1 cellular context compared by ENCODE assay signal in the genomic region with DNA sequence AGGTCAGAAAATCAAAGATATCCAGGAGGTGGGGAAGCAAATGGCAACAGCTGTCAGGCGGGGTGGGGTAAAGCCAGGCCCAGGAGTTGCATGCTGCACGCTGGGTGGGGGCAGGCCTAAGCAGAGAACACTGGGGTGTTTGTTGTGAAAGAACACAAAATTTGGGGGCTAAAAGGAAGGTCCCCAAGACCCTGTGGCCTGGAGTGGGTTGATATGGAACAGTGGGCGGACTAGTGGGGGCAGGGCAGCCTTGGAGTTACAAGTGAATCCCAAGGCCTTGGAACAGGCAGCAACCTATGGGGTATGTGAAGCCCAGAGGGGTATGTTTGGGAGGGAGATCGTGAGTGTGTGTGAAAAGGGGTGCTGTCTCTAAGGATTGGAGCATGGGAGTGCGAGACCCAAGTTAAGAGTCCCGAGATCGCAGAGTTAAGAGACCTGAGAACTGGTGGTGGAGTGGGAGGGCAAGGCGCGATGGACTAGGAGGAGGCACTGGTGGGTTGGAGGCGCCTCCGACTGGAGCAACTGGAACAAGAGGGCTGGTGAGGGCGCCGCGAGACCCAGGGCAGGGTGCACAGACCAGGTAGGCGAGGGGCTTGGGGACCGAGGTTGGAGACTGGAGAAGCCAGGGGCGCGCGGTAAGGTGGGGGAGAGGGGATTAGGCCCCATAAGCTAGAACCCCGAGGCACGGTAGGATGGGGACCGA.
TF ChIP-seq lines count a peak whose summit lies in the region.

No MANE protein-coding gene starts in this region.

TF ChIP-seq in K562, 482 proteins besides CTCF, POLR2A, EP300 and RAD21 (continues in another document):
- TF ChIP-seq TAL1 (IDR thresholded peaks at IDR 0.05) = peak; percentile 3; the same call in 1 of the 2 replicates
- TF ChIP-seq, protein P1, sequence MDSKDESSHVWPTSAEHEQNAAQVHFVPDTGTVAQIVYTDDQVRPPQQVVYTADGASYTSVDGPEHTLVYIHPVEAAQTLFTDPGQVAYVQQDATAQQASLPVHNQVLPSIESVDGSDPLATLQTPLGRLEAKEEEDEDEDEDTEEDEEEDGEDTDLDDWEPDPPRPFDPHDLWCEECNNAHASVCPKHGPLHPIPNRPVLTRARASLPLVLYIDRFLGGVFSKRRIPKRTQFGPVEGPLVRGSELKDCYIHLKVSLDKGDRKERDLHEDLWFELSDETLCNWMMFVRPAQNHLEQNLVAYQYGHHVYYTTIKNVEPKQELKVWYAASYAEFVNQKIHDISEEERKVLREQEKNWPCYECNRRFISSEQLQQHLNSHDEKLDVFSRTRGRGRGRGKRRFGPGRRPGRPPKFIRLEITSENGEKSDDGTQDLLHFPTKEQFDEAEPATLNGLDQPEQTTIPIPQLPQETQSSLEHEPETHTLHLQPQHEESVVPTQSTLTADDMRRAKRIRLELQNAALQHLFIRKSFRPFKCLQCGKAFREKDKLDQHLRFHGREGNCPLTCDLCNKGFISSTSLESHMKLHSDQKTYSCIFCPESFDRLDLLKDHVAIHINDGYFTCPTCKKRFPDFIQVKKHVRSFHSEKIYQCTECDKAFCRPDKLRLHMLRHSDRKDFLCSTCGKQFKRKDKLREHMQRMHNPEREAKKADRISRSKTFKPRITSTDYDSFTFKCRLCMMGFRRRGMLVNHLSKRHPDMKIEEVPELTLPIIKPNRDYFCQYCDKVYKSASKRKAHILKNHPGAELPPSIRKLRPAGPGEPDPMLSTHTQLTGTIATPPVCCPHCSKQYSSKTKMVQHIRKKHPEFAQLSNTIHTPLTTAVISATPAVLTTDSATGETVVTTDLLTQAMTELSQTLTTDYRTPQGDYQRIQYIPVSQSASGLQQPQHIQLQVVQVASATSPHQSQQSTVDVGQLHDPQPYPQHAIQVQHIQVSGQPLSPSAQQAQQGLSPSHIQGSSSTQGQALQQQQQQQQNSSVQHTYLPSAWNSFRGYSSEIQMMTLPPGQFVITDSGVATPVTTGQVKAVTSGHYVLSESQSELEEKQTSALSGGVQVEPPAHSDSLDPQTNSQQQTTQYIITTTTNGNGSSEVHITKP (IDR thresholded peaks at IDR 0.05; ENCODE audit: partially characterized antibody) = no peak
- TF ChIP-seq ZNF583 (CRISPR knock-in tag; IDR thresholded peaks at IDR 0.05) = no peak
- TF ChIP-seq ZNF3 (CRISPR knock-in tag; IDR thresholded peaks at IDR 0.05) = no peak
- 0 out of 2 replicates have a peak, but pooled peaks have one; percentile 22 for TF ChIP-seq NFRKB (IDR thresholded peaks at IDR 0.05; ENCODE audit: low read depth)
- TF ChIP-seq MYNN (IDR thresholded peaks at IDR 0.05) = peak; percentile 99
- peak; percentile 84; the same call in 1 of the 2 replicates for TF ChIP-seq MYNN (CRISPR knock-in tag; IDR thresholded peaks at IDR 0.05)
- TF ChIP-seq, protein P2, sequence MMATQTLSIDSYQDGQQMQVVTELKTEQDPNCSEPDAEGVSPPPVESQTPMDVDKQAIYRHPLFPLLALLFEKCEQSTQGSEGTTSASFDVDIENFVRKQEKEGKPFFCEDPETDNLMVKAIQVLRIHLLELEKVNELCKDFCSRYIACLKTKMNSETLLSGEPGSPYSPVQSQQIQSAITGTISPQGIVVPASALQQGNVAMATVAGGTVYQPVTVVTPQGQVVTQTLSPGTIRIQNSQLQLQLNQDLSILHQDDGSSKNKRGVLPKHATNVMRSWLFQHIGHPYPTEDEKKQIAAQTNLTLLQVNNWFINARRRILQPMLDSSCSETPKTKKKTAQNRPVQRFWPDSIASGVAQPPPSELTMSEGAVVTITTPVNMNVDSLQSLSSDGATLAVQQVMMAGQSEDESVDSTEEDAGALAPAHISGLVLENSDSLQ (IDR thresholded peaks at IDR 0.05) = no peak
- no peak for TF ChIP-seq TFAM (CRISPR knock-in tag; conservative IDR thresholded peaks at IDR 0.05)
- TF ChIP-seq, protein P3, sequence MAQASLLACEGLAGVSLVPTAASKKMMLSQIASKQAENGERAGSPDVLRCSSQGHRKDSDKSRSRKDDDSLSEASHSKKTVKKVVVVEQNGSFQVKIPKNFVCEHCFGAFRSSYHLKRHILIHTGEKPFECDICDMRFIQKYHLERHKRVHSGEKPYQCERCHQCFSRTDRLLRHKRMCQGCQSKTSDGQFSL (CRISPR knock-in tag; IDR thresholded peaks at IDR 0.05) = no peak; the same call in 1 of the 2 replicates
- TF ChIP-seq, protein P3 (tag; IDR thresholded peaks at IDR 0.05) = 0 out of 4 replicates have a peak, but pooled peaks of 1 of the 2 experiments have one; percentile 29
- TF ChIP-seq CHD1 (IDR thresholded peaks at IDR 0.05; ENCODE audit: low read length) = no peak
- peak; percentile 72 for TF ChIP-seq EGR1 (conservative IDR thresholded peaks at IDR 0.05)
- TF ChIP-seq HDGF (IDR thresholded peaks at IDR 0.05) = peak; percentile 95
- TF ChIP-seq, protein P4, sequence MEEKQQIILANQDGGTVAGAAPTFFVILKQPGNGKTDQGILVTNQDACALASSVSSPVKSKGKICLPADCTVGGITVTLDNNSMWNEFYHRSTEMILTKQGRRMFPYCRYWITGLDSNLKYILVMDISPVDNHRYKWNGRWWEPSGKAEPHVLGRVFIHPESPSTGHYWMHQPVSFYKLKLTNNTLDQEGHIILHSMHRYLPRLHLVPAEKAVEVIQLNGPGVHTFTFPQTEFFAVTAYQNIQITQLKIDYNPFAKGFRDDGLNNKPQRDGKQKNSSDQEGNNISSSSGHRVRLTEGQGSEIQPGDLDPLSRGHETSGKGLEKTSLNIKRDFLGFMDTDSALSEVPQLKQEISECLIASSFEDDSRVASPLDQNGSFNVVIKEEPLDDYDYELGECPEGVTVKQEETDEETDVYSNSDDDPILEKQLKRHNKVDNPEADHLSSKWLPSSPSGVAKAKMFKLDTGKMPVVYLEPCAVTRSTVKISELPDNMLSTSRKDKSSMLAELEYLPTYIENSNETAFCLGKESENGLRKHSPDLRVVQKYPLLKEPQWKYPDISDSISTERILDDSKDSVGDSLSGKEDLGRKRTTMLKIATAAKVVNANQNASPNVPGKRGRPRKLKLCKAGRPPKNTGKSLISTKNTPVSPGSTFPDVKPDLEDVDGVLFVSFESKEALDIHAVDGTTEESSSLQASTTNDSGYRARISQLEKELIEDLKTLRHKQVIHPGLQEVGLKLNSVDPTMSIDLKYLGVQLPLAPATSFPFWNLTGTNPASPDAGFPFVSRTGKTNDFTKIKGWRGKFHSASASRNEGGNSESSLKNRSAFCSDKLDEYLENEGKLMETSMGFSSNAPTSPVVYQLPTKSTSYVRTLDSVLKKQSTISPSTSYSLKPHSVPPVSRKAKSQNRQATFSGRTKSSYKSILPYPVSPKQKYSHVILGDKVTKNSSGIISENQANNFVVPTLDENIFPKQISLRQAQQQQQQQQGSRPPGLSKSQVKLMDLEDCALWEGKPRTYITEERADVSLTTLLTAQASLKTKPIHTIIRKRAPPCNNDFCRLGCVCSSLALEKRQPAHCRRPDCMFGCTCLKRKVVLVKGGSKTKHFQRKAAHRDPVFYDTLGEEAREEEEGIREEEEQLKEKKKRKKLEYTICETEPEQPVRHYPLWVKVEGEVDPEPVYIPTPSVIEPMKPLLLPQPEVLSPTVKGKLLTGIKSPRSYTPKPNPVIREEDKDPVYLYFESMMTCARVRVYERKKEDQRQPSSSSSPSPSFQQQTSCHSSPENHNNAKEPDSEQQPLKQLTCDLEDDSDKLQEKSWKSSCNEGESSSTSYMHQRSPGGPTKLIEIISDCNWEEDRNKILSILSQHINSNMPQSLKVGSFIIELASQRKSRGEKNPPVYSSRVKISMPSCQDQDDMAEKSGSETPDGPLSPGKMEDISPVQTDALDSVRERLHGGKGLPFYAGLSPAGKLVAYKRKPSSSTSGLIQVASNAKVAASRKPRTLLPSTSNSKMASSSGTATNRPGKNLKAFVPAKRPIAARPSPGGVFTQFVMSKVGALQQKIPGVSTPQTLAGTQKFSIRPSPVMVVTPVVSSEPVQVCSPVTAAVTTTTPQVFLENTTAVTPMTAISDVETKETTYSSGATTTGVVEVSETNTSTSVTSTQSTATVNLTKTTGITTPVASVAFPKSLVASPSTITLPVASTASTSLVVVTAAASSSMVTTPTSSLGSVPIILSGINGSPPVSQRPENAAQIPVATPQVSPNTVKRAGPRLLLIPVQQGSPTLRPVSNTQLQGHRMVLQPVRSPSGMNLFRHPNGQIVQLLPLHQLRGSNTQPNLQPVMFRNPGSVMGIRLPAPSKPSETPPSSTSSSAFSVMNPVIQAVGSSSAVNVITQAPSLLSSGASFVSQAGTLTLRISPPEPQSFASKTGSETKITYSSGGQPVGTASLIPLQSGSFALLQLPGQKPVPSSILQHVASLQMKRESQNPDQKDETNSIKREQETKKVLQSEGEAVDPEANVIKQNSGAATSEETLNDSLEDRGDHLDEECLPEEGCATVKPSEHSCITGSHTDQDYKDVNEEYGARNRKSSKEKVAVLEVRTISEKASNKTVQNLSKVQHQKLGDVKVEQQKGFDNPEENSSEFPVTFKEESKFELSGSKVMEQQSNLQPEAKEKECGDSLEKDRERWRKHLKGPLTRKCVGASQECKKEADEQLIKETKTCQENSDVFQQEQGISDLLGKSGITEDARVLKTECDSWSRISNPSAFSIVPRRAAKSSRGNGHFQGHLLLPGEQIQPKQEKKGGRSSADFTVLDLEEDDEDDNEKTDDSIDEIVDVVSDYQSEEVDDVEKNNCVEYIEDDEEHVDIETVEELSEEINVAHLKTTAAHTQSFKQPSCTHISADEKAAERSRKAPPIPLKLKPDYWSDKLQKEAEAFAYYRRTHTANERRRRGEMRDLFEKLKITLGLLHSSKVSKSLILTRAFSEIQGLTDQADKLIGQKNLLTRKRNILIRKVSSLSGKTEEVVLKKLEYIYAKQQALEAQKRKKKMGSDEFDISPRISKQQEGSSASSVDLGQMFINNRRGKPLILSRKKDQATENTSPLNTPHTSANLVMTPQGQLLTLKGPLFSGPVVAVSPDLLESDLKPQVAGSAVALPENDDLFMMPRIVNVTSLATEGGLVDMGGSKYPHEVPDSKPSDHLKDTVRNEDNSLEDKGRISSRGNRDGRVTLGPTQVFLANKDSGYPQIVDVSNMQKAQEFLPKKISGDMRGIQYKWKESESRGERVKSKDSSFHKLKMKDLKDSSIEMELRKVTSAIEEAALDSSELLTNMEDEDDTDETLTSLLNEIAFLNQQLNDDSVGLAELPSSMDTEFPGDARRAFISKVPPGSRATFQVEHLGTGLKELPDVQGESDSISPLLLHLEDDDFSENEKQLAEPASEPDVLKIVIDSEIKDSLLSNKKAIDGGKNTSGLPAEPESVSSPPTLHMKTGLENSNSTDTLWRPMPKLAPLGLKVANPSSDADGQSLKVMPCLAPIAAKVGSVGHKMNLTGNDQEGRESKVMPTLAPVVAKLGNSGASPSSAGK (IDR thresholded peaks at IDR 0.05) = 0 out of 2 replicates have a peak, but pooled peaks have one; percentile 6
- TF ChIP-seq TEAD1 (CRISPR knock-in tag; IDR thresholded peaks at IDR 0.05) = 0 out of 4 replicates have a peak, but pooled peaks of 1 of the 2 experiments have one; percentile 31
- no peak for TF ChIP-seq ZNF143 (CRISPR knock-in tag; IDR thresholded peaks at IDR 0.05)
- TF ChIP-seq MIER1 (IDR thresholded peaks at IDR 0.05; ENCODE audit: low read depth) = 0 out of 2 replicates have a peak, but pooled peaks have one; percentile 45
- TF ChIP-seq, protein P5, sequence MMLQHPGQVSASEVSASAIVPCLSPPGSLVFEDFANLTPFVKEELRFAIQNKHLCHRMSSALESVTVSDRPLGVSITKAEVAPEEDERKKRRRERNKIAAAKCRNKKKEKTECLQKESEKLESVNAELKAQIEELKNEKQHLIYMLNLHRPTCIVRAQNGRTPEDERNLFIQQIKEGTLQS (IDR thresholded peaks at IDR 0.05) = no peak
- TF ChIP-seq, protein P5 (CRISPR knock-in tag; conservative IDR thresholded peaks at IDR 0.05) = 0 out of 2 replicates have a peak, but pooled peaks have one; percentile 60
- TF ChIP-seq SMARCA4 (IDR thresholded peaks at IDR 0.05) = peak; percentile 56
- TF ChIP-seq NEUROD1 (IDR thresholded peaks at IDR 0.05; ENCODE audit: borderline replicate concordance, low read depth, low read length, partially characterized antibody) = peak; percentile 26
- TF ChIP-seq, protein P6, sequence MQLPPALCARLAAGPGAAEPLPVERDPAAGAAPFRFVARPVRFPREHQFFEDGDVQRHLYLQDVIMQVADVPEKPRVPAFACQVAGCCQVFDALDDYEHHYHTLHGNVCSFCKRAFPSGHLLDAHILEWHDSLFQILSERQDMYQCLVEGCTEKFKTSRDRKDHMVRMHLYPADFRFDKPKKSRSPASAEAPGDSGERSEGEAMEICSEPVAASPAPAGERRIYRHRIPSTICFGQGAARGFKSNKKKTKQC (CRISPR knock-in tag; IDR thresholded peaks at IDR 0.05) = no peak
- TF ChIP-seq, protein P7, sequence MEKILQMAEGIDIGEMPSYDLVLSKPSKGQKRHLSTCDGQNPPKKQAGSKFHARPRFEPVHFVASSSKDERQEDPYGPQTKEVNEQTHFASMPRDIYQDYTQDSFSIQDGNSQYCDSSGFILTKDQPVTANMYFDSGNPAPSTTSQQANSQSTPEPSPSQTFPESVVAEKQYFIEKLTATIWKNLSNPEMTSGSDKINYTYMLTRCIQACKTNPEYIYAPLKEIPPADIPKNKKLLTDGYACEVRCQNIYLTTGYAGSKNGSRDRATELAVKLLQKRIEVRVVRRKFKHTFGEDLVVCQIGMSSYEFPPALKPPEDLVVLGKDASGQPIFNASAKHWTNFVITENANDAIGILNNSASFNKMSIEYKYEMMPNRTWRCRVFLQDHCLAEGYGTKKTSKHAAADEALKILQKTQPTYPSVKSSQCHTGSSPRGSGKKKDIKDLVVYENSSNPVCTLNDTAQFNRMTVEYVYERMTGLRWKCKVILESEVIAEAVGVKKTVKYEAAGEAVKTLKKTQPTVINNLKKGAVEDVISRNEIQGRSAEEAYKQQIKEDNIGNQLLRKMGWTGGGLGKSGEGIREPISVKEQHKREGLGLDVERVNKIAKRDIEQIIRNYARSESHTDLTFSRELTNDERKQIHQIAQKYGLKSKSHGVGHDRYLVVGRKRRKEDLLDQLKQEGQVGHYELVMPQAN (IDR thresholded peaks at IDR 0.05; ENCODE audit: borderline replicate concordance) = 0 out of 2 replicates have a peak, but pooled peaks have one; percentile 30
- no peak for TF ChIP-seq BRD4 (IDR thresholded peaks at IDR 0.05)
- TF ChIP-seq GATA2 (CRISPR knock-in tag; IDR thresholded peaks at IDR 0.05) = peak; percentile 66
- no peak for TF ChIP-seq ZNF778 (CRISPR knock-in tag; IDR thresholded peaks at IDR 0.05)
- TF ChIP-seq SMARCE1 (IDR thresholded peaks at IDR 0.05) = 0 out of 2 replicates have a peak, but pooled peaks have one; percentile 20
- peak; percentile 49 for TF ChIP-seq BRD9 (IDR thresholded peaks at IDR 0.05; ENCODE audit: low read depth, partially characterized antibody)
- TF ChIP-seq NBN (IDR thresholded peaks at IDR 0.05; ENCODE audit: low read depth) = peak; percentile 55; the same call in 1 of the 2 replicates
- no peak for TF ChIP-seq MYC (IDR thresholded peaks at IDR 0.05; ENCODE audit: low read depth, low read length)
- no peak for TF ChIP-seq MYC (CRISPR knock-in tag; IDR thresholded peaks at IDR 0.05; ENCODE audit: borderline replicate concordance, low read depth)
- TF ChIP-seq, protein P8, sequence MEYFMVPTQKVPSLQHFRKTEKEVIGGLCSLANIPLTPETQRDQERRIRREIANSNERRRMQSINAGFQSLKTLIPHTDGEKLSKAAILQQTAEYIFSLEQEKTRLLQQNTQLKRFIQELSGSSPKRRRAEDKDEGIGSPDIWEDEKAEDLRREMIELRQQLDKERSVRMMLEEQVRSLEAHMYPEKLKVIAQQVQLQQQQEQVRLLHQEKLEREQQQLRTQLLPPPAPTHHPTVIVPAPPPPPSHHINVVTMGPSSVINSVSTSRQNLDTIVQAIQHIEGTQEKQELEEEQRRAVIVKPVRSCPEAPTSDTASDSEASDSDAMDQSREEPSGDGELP (CRISPR knock-in tag; IDR thresholded peaks at IDR 0.05; ENCODE audit: borderline replicate concordance) = peak; percentile 62; the same call in 1 of the 2 replicates
